ENCODE assay signal across 23 cellular contexts in the genomic region with DNA sequence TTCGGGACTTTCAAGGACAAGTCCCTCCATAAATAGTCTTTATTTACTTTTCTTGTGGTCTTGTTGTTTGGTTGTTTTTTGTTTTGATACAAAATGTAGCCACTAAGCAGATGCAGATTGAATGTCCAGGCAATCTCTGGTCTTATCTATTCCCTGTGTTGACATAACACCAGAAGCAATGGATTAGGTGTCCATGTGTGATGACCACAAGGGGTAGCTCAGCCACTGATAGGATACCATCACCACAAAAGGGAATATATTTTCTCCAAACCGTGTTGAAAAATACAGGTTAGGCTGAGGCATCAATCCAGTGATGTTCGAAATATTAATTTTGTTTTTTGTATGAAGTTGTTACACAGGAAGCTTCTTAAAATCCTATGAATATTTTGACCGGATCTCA.
DNase-seq lines count a peak whose midpoint lies in the region; ATAC-seq and TF ChIP-seq lines count a peak whose summit lies in the region.
"Had no signal": no experiment of that assay in that cellular context is flagged by ENCODE, and none has a peak within 500 bp of the region (broad histone marks: within the 10 kb centered on the region; RNA-seq: fewer than 3 reads in every experiment).

No MANE protein-coding gene starts in this region.

- ATAC-seq in foreskin keratinocyte, result no peak
- no peak for ATAC-seq in natural killer cell
- no peak for ATAC-seq in GM18517 (IDR thresholded peaks at IDR 0.05; ENCODE audit: unreplicated experiment)
- ATAC-seq: activated CD4-positive, CD25-positive, alpha-beta regulatory T cell treated with anti-CD3 and anti-CD28 coated beads, Interleukin-2, amount 50 U/mL, for 24 hours; left cardiac atrium; mucosa of descending colon; pancreas had no signal

- no peak overlapping the region for H3K27ac Mint-ChIP-seq in HFFc6
- no peak overlapping the region for H3K27ac Mint-ChIP-seq in natural killer cell

- peaks cover 3% of the 10 kb centered on the region for H3K4me1 ChIP-seq in foreskin keratinocyte
- H3K4me1 ChIP-seq: pancreas had no signal

- in situ Hi-C loops in ACHN (cut with HindIII; ENCODE audit: low pct_ligation_motif_present, low pct_unique_long_range_greater_than_20kb, low sequenced_read_pairs), result no loop called here

- H3K27ac ChIP-seq in foreskin keratinocyte, result no peak overlapping the region
- H3K27ac ChIP-seq: BLaER1 treated with 17β-estradiol and CSF1 and Interleukin-3, amounts not matched to agents 10 nM and 100 nM; HL-60; pancreas had no signal

- no peaks in the 10 kb centered on the region for H3K9me3 Mint-ChIP-seq in HFFc6
- H3K9me3 Mint-ChIP-seq in natural killer cell, result no peaks in the 10 kb centered on the region

- peaks cover 27% of the 10 kb centered on the region for H3K4me1 Mint-ChIP-seq in HFFc6 (ENCODE audit: low read depth)
- peaks cover 9 to 11% of the 10 kb centered on the region in 2 donors for H3K4me1 Mint-ChIP-seq in natural killer cell

- intact Hi-C loops in natural killer cell (cut with micrococcal nuclease), result no loop called here

- TF ChIP-seq CTCF in HFFc6 (IDR thresholded peaks at IDR 0.05), result peak; percentile 65
- peak; percentile 35 for TF ChIP-seq CTCF in foreskin keratinocyte (conservative IDR thresholded peaks at IDR 0.05)
- TF ChIP-seq CTCF in natural killer cell (IDR thresholded peaks at IDR 0.05), result no peak

- DNase-seq in ACHN (peak; percentile 17), HFFc6 (no peak), amniotic epithelial cell (ENCODE audit: low read depth) (peak; percentile 53), foreskin keratinocyte (no peak), GF-D8 (lab: John Stamatoyannopoulos, UW) (no peak), natural killer cell (no peak), NCI-H1930 (lab: John Stamatoyannopoulos, UW) (no peak)
- DNase-seq: activated gamma-delta T cell, amygdala, cortex of kidney, hypothalamus, KG1, left cardiac atrium, mucosa of descending colon, NCI-H1105, NCI-H2227 treated with DMSO at 0.1 percent for 48 hours, pancreas, SHP77, small intestine had no signal

- H3K4me3 Mint-ChIP-seq in HFFc6, result no peak overlapping the region
- no peak overlapping the region for H3K4me3 Mint-ChIP-seq in natural killer cell

- no peaks in the 10 kb centered on the region for H3K36me3 Mint-ChIP-seq in HFFc6 (ENCODE audit: low read depth)
- no peaks in the 10 kb centered on the region for H3K36me3 Mint-ChIP-seq in natural killer cell

- H3K27me3 Mint-ChIP-seq in HFFc6 (ENCODE audit: insufficient read depth) (peaks cover 2% of the 10 kb centered on the region; the same call in 1 of the 2 replicates), natural killer cell (ENCODE audit: low read depth in 2 of 2) (peaks cover 14 to 22% of the 10 kb centered on the region in 2 donors)

- peaks cover 3% of the 10 kb centered on the region for H3K27me3 ChIP-seq in foreskin keratinocyte
- H3K27me3 ChIP-seq: BLaER1 treated with 17β-estradiol and CSF1 and Interleukin-3, amounts not matched to agents 10 nM and 100 nM; pancreas had no signal

Comparison
In these comparisons a context has a peak if more than half of its experiments do, and no peak if none do; other contexts are left out.
1. DNase-seq: peak in ACHN (single experiment) and amniotic epithelial cell (single experiment); none in HFFc6 (single experiment), foreskin keratinocyte (0 of 2), GF-D8 (single experiment), natural killer cell (single experiment) and NCI-H1930 (0 of 2).